8 cellular contexts compared by ENCODE assay signal in the genomic region with DNA sequence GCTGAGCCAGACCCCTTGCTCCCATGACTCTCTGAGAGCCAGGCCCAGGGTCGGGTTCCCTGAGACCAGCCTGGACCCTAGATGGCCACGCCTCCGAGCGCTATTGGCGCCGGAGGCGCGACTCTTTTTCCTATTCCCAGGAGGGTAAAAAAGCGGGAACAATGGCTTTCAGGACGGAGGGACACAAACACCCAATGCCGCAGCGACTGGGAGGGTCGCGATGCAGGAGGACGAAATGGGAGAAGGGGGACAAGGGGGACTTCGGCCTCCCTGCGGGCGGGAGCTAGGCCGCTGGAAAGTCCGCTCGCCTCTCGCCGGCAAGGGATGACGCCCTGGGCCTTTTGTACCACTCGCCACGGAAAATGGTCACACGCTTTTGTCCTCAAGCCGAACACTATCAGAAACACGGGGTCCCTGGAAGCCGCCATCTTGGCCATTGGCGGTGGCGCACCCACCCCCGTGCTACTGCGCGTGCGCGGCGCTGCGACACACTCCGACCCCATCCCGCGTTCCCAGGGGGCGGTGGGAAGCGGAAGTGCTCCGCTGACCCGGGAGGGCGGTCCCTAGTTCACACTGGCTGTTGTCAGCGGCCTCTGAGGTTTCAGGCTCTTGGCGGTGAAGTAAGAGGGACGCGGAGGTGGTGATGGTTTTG.
DNase-seq lines count a peak whose midpoint lies in the region; ATAC-seq and TF ChIP-seq lines count a peak whose summit lies in the region.

No MANE protein-coding gene starts in this region.

- TF ChIP-seq POLR2A in GM18526 (IDR thresholded peaks at IDR 0.05; ENCODE audit: extremely low read depth, insufficient read length) = peak; percentile 61
- peak; percentile 70 for TF ChIP-seq POLR2A in breast epithelium (IDR thresholded peaks at IDR 0.05)

- POLR2A ChIA-PET in A673 (lab: Charles Lee; ENCODE audit: low non-redundant PET) = no interaction called here

- H3K4me1 ChIP-seq in A673 (ENCODE audit: insufficient read depth, low read length, poor library complexity, severe bottlenecking) (no peaks in the 10 kb centered on the region), breast epithelium (no peaks in the 10 kb centered on the region), smooth muscle cell (ENCODE audit: low read depth) (no peaks in the 10 kb centered on the region)

- H4K20me1 ChIP-seq in smooth muscle cell (ENCODE audit: low read depth) = no peaks in the 10 kb centered on the region

- H3K27ac ChIP-seq in A673 (ENCODE audit: low read depth, low read length, poor library complexity, severe bottlenecking) = peak overlapping the region; percentile 92
- H3K27ac ChIP-seq in WERI-Rb-1 = peak overlapping the region; percentile 77
- H3K27ac ChIP-seq in breast epithelium = peak overlapping the region; percentile 87 to 94
- H3K27ac ChIP-seq in smooth muscle cell (ENCODE audit: low read depth) = peak overlapping the region; percentile 50

- DNase-seq in A673 (ENCODE audit: low spot score) (peak; percentile 91), NCI-H2171 treated with DMSO at 0.1 percent for 48 hours (lab: John Stamatoyannopoulos, UW) (peak; percentile 78), WERI-Rb-1 (peak; percentile 88), breast epithelium (ENCODE audit: low spot score in 2 of 2) (peak; percentile 65 to 75), iPS-NIHi7 (ENCODE audit: extremely low spot score) (peak; percentile 93), smooth muscle cell (lab: John Stamatoyannopoulos, UW; ENCODE audit: unreplicated experiment) (peak; percentile 38)

- H3F3A ChIP-seq in smooth muscle cell (ENCODE audit: low read depth) = no peaks in the 10 kb centered on the region

- TF ChIP-seq CTCF in A673 (conservative IDR thresholded peaks at IDR 0.05; ENCODE audit: low read depth, low read length) = no peak
- TF ChIP-seq CTCF in WERI-Rb-1 (IDR thresholded peaks at IDR 0.05; ENCODE audit: low read depth, low read length) = no peak
- TF ChIP-seq CTCF in breast epithelium (IDR thresholded peaks at IDR 0.05) = no peak
- no peak for TF ChIP-seq CTCF in smooth muscle cell (IDR thresholded peaks at IDR 0.05; ENCODE audit: borderline replicate concordance, insufficient read depth, poor library complexity, severe bottlenecking)

- peak overlapping the region; percentile 72 for H3K4me2 ChIP-seq in smooth muscle cell

- BruUV-seq in A673 (replicated peaks; lab: Mats Ljungman, UMichigan) = TSS peak; percentile 75

- H3K9me3 ChIP-seq in A673 (ENCODE audit: low read depth, low read length, poor library complexity, severe bottlenecking) = no peaks in the 10 kb centered on the region
- H3K9me3 ChIP-seq in WERI-Rb-1 (ENCODE audit: severe bottlenecking) = no peaks in the 10 kb centered on the region
- H3K9me3 ChIP-seq in breast epithelium = no peaks in the 10 kb centered on the region
- no peaks in the 10 kb centered on the region for H3K9me3 ChIP-seq in smooth muscle cell (replicated peaks; ENCODE audit: low read depth)

- ATAC-seq in HG03060 (IDR thresholded peaks at IDR 0.05; ENCODE audit: low read depth, unreplicated experiment) = peak; percentile 66

- H3K4me3 ChIP-seq in A673 (ENCODE audit: low read depth, low read length, poor library complexity, severe bottlenecking) (peak overlapping the region; percentile 71), WERI-Rb-1 (ENCODE audit: low read depth, low read length) (peak overlapping the region; percentile 64), breast epithelium (peak overlapping the region; percentile 69 to 83 (median 70)), smooth muscle cell (peak overlapping the region; percentile 69)

- peak overlapping the region; percentile 91 for H2AFZ ChIP-seq in smooth muscle cell (ENCODE audit: low read depth)

- no peaks in the 10 kb centered on the region for H3K36me3 ChIP-seq in A673 (ENCODE audit: insufficient read depth, low read length, poor library complexity, severe bottlenecking)
- no peaks in the 10 kb centered on the region; the same call in none of the 2 replicates for H3K36me3 ChIP-seq in WERI-Rb-1
- H3K36me3 ChIP-seq in breast epithelium = no peaks in the 10 kb centered on the region
- H3K36me3 ChIP-seq in smooth muscle cell (ENCODE audit: low read depth) = no peaks in the 10 kb centered on the region

- intact Hi-C loops in A673 (cut with micrococcal nuclease; ENCODE audit: unreplicated experiment) (no loop called here), breast epithelium (cut with DNase I; ENCODE audit: low total_unique reads) (no loop called here)

- WGBS in smooth muscle cell (ENCODE audit: low lambda C conversion rate) = 30% methylated on average over 44 of the region's 51 CpGs

- CTCF ChIA-PET in A673 (lab: Charles Lee) = no interaction called here

- H3K79me2 ChIP-seq in smooth muscle cell (ENCODE audit: low read depth) = no peaks in the 10 kb centered on the region

- H3K27me3 ChIP-seq in A673 (replicated peaks; ENCODE audit: insufficient read depth, low read depth, low read length, poor library complexity) (no peaks in the 10 kb centered on the region), WERI-Rb-1 (ENCODE audit: insufficient read depth, low read depth, severe bottlenecking) (peaks cover 2% of the 10 kb centered on the region), breast epithelium (peaks cover 0 to 20% of the 10 kb centered on the region in 2 donors), smooth muscle cell (ENCODE audit: low read depth) (no peaks in the 10 kb centered on the region)

- peak overlapping the region; percentile 92 for H3K9ac ChIP-seq in smooth muscle cell (ENCODE audit: low read depth)

Comparison
In these comparisons a context has a peak if more than half of its experiments do, and no peak if none do; other contexts are left out.
1. Peak in every context shown above with its lines: DNase-seq, ATAC-seq, H3K4me3 ChIP-seq and H3K27ac ChIP-seq.
2. DNase-seq: peak in every context shown above with its lines; median percentile 93 in iPS-NIHi7; 91 in A673; 88 in WERI-Rb-1; 78 in NCI-H2171 treated with DMSO at 0.1 percent for 48 hours; 70 in breast epithelium; 38 in smooth muscle cell.